22 cellular contexts compared by ENCODE assay signal in genomic region chr13:111616203-111616602, GRCh38.
DNase-seq lines count a peak whose midpoint lies in the region; ATAC-seq, FAIRE-seq and TF ChIP-seq lines count a peak whose summit lies in the region.
"Had no signal": no experiment of that assay in that cellular context is flagged by ENCODE, and none has a peak within 500 bp of the region (broad histone marks: within the 10 kb centered on the region; RNA-seq: fewer than 3 reads in every experiment).

No MANE protein-coding gene starts in this region.

- no peak overlapping the region for H3K27ac Mint-ChIP-seq in HFFc6
- H3K27ac Mint-ChIP-seq: B cell; CD4-positive, alpha-beta T cell; CD8-positive, alpha-beta T cell had no signal

- TF ChIP-seq CTCF in liver (IDR thresholded peaks at IDR 0.05; ENCODE audit: low read depth, low read length, missing input control) (no peak), HepG2 (CRISPR knock-in tag; IDR thresholded peaks at IDR 0.05) (no peak), neural cell (IDR thresholded peaks at IDR 0.05; ENCODE audit: poor library complexity, severe bottlenecking) (no peak), HFFc6 (IDR thresholded peaks at IDR 0.05) (no peak)

- H3K27ac ChIP-seq in liver (ENCODE audit: low read depth in 1 of 2, low read length in 2 of 2) (peak overlapping the region; percentile 75 to 81), HepG2 (ENCODE audit: extremely low read length, insufficient read depth, low read length) (no peak overlapping the region), neural cell (ENCODE audit: low read length) (no peak overlapping the region)
- H3K27ac ChIP-seq: 22Rv1; A549; BLaER1 treated with 17β-estradiol and CSF1 and Interleukin-3, amounts not matched to agents 10 nM and 100 nM; C4-2B had no signal

- ATAC-seq in HepG2 (no peak), left lobe of liver (peak; percentile 68)
- ATAC-seq: A549; CD8-positive, alpha-beta T cell had no signal

- peaks cover 9 to 31% (median 23%) of the 10 kb centered on the region in 4 donors for H3K4me1 ChIP-seq in liver (ENCODE audit: control insufficient read depth in 4 of 4, insufficient read depth in 4 of 4, low read length in 3 of 4)
- 0 out of 2 replicates have a peak, but pooled peaks cover 5% of the 10 kb centered on the region for H3K4me1 ChIP-seq in HepG2 (ENCODE audit: insufficient read depth, low read length)
- H3K4me1 ChIP-seq: A549, Caco-2 had no signal

- 33% methylated on average over 11 of the region's 11 CpGs for WGBS in liver
- 45% methylated on average over 11 of the region's 11 CpGs for WGBS in HepG2 (ENCODE audit: low lambda C conversion rate)

- no peaks in the 10 kb centered on the region for H3K9me2 ChIP-seq in neural cell (ENCODE audit: insufficient read depth, low read length)

- no peak overlapping the region for H3K4me3 ChIP-seq in liver (ENCODE audit: low read depth in 1 of 3, low read length in 3 of 3)
- H3K4me3 ChIP-seq in HepG2 (replicated peaks in 1 of 3; ENCODE audit: insufficient read depth in 1 of 3, low read depth in 2 of 3, low read length in 3 of 3), result no peak overlapping the region
- no peak overlapping the region for H3K4me3 ChIP-seq in neural cell (ENCODE audit: low read length)
- H3K4me3 ChIP-seq: A549; BLaER1 treated with 17β-estradiol and CSF1 and Interleukin-3, amounts not matched to agents 10 nM and 100 nM had no signal

- no TSS peak for BruUV-seq in HepG2 (replicated peaks; lab: Mats Ljungman, UMichigan)

- POLR2A ChIA-PET in HepG2 (lab: Yijun Ruan, JAX), result no interaction called here

- H3K4me1 Mint-ChIP-seq in HFFc6 (ENCODE audit: low read depth), result no peaks in the 10 kb centered on the region
- H3K4me1 Mint-ChIP-seq: B cell had no signal

- H3K79me2 ChIP-seq in HepG2 (ENCODE audit: insufficient read depth, low read length), result no peaks in the 10 kb centered on the region
- H3K79me2 ChIP-seq in neural cell (replicated peaks; ENCODE audit: insufficient read depth, low read length), result no peaks in the 10 kb centered on the region

- H3K36me3 ChIP-seq in liver (ENCODE audit: control insufficient read depth in 4 of 4, insufficient read depth in 3 of 4, low read depth in 1 of 4, low read length in 3 of 4) (no peaks in the 10 kb centered on the region), HepG2 (replicated peaks in 1 of 2; ENCODE audit: control insufficient read depth in 1 of 2, insufficient read depth in 2 of 2, low read length in 2 of 2) (no peaks in the 10 kb centered on the region), neural cell (ENCODE audit: insufficient read depth, low read length) (no peaks in the 10 kb centered on the region)
- H3K36me3 ChIP-seq: BLaER1 treated with 17β-estradiol and CSF1 and Interleukin-3, amounts not matched to agents 10 nM and 100 nM had no signal

- intact Hi-C loops in HepG2 (cut with micrococcal nuclease; ENCODE audit: unreplicated experiment), result no loop called here

- H3K9me3 Mint-ChIP-seq in HFFc6, result peaks cover 29% of the 10 kb centered on the region
- H3K9me3 Mint-ChIP-seq: CD4-positive, alpha-beta T cell; CD8-positive, alpha-beta T cell had no signal

- H3K4me2 ChIP-seq in HepG2 (ENCODE audit: low read depth, low read length) (no peak overlapping the region), neural cell (ENCODE audit: low read length) (peak overlapping the region; percentile 14)
- H3K4me2 ChIP-seq: A549; BLaER1 treated with 17β-estradiol and CSF1 and Interleukin-3, amounts not matched to agents 10 nM and 100 nM had no signal

- H4K20me1 ChIP-seq in HepG2 (ENCODE audit: insufficient read depth, low read length) (no peaks in the 10 kb centered on the region), neural cell (ENCODE audit: insufficient read depth) (no peaks in the 10 kb centered on the region)
- H4K20me1 ChIP-seq: BLaER1 treated with 17β-estradiol and CSF1 and Interleukin-3, amounts not matched to agents 10 nM and 100 nM had no signal

- H3K27me3 ChIP-seq in liver (ENCODE audit: control insufficient read depth in 4 of 4, insufficient read depth in 4 of 4, low read length in 3 of 4), result no peaks in the 10 kb centered on the region
- H3K27me3 ChIP-seq in HepG2 (ENCODE audit: control insufficient read depth in 1 of 2, insufficient read depth in 2 of 2, low read length in 2 of 2), result peaks cover 0 to 14% of the 10 kb centered on the region in 2 experiments; a peak in 2 of 5 replicates
- H3K27me3 ChIP-seq in neural cell (ENCODE audit: insufficient read depth, low read depth, low read length), result no peaks in the 10 kb centered on the region

- H3K36me3 Mint-ChIP-seq in HFFc6 (ENCODE audit: low read depth), result no peaks in the 10 kb centered on the region; the same call in 1 of the 2 replicates
- H3K36me3 Mint-ChIP-seq: CD8-positive, alpha-beta T cell had no signal

- no peaks in the 10 kb centered on the region for H3K9me3 ChIP-seq in liver (ENCODE audit: control insufficient read depth in 4 of 4, low read length in 3 of 4)
- no peaks in the 10 kb centered on the region for H3K9me3 ChIP-seq in HepG2 (ENCODE audit: low read length)
- no peaks in the 10 kb centered on the region for H3K9me3 ChIP-seq in neural cell (ENCODE audit: low read length)
- H3K9me3 ChIP-seq: A549, Caco-2 had no signal

- no peak for FAIRE-seq in HepG2 (lab: Jason Lieb, UNC)
- FAIRE-seq: A549, D721Med, G401.6, GM12891, GM18507 had no signal

- no peak overlapping the region for H3K4me3 Mint-ChIP-seq in HFFc6
- H3K4me3 Mint-ChIP-seq: B cell; CD4-positive, alpha-beta T cell; CD8-positive, alpha-beta T cell had no signal

- in situ Hi-C loops in HepG2 (cut with HindIII; ENCODE audit: extremely low pct_ligation_motif_present, low pct_unique_long_range_greater_than_20kb), result no loop called here

- no peak overlapping the region for H2AFZ ChIP-seq in HepG2 (ENCODE audit: low read length)
- H2AFZ ChIP-seq in neural cell (ENCODE audit: low read depth, low read length), result no peak overlapping the region

- no peak for TF ChIP-seq POLR2A in HepG2 (IDR thresholded peaks at IDR 0.05; ENCODE audit: insufficient read depth in 1 of 2, low read depth in 2 of 2, low read length in 2 of 2)

- TF ChIP-seq RAD21 in liver (IDR thresholded peaks at IDR 0.05) (peak in 1 of 2 donors; percentile 58), HepG2 (CRISPR knock-in tag; IDR thresholded peaks at IDR 0.05) (no peak), neural cell (conservative IDR thresholded peaks at IDR 0.05) (no peak)

- TF ChIP-seq EP300 in HepG2 (IDR thresholded peaks at IDR 0.05; ENCODE audit: low read depth in 2 of 2, low read length in 2 of 2), result no peak
- no peak for TF ChIP-seq EP300 in HepG2 (CRISPR knock-in tag; IDR thresholded peaks at IDR 0.05; ENCODE audit: borderline replicate concordance)
- TF ChIP-seq EP300 in neural cell (conservative IDR thresholded peaks at IDR 0.05; ENCODE audit: poor library complexity, severe bottlenecking), result no peak

- H3K27me3 Mint-ChIP-seq in HFFc6 (ENCODE audit: insufficient read depth), result no peaks in the 10 kb centered on the region; the same call in 1 of the 2 replicates
- H3K27me3 Mint-ChIP-seq: B cell had no signal

- H3F3A ChIP-seq in neural cell (ENCODE audit: insufficient read depth, low read length, poor library complexity, severe bottlenecking), result no peaks in the 10 kb centered on the region

- H3K9ac ChIP-seq in liver (ENCODE audit: low read depth in 1 of 2, low read length in 2 of 2) (no peak overlapping the region), HepG2 (ENCODE audit: insufficient read depth, low read depth, low read length) (no peak overlapping the region), neural cell (ENCODE audit: low read length) (no peak overlapping the region)
- H3K9ac ChIP-seq: BLaER1 treated with 17β-estradiol and CSF1 and Interleukin-3, amounts not matched to agents 10 nM and 100 nM had no signal

- DNase-seq in HepG2 (ENCODE audit: low spot score) (no peak), left lobe of liver (ENCODE audit: low spot score) (peak; percentile 65), HFFc6 (no peak), putamen (ENCODE audit: low spot score) (no peak)
- DNase-seq: AML-193; Caco-2; Calu3; CD4-positive, alpha-beta T cell; CD8-positive, alpha-beta T cell; DMS79 treated with DMSO at 0.1 percent for 48 hours; GF-D8 had no signal

- CTCF ChIA-PET in HepG2 (lab: Yijun Ruan, JAX; ENCODE audit: low intra/inter-chr PET ratio, low total read pairs), result no interaction called here

TF ChIP-seq in liver, 16 proteins besides CTCF, POLR2A, EP300 and RAD21 (continues in another document):
- TF ChIP-seq RXRA (IDR thresholded peaks at IDR 0.05) (peak; percentile 65 to 77), YY1 (IDR thresholded peaks at IDR 0.05) (peak; percentile 74), TAF1 (conservative IDR thresholded peaks at IDR 0.05) (no peak), FOXA1 (IDR thresholded peaks at IDR 0.05) (peak; percentile 28), MAX (IDR thresholded peaks at IDR 0.05) (peak; percentile 18), JUND (IDR thresholded peaks at IDR 0.05) (peak in 1 of 2 donors; percentile 40)

TF ChIP-seq in HepG2, 621 proteins besides CTCF, POLR2A, EP300 and RAD21:
- TF ChIP-seq ZC3H4 (CRISPR knock-in tag; IDR thresholded peaks at IDR 0.05; ENCODE audit: borderline replicate concordance), result no peak
- TF ChIP-seq JUN (CRISPR knock-in tag; IDR thresholded peaks at IDR 0.05), result no peak
- TF ChIP-seq ZNF713 (CRISPR knock-in tag; IDR thresholded peaks at IDR 0.05), result no peak
- TF ChIP-seq FOXA1 (IDR thresholded peaks at IDR 0.05), result no peak
- no peak for TF ChIP-seq FOXA1 (CRISPR knock-in tag; IDR thresholded peaks at IDR 0.05)

TF ChIP-seq in neural cell, 6 proteins besides CTCF, POLR2A, EP300 and RAD21 (continues in another document):
- peak; percentile 37 for TF ChIP-seq REST (IDR thresholded peaks at IDR 0.05; ENCODE audit: borderline replicate concordance)

Comparison
In these comparisons a context has a peak if more than half of its experiments do, and no peak if none do; other contexts are left out.
1. H3K27ac ChIP-seq: peak in liver (2 of 2); none in HepG2 (single experiment) and neural cell (single experiment).